In genomic region chr2:60316381-60317028, GRCh38 we compare ENCODE assay signal across 1 cellular context.
TF ChIP-seq lines count a peak whose summit lies in the region.

No MANE protein-coding gene starts in this region.

TF ChIP-seq in HepG2, 621 proteins besides CTCF, POLR2A, EP300 and RAD21 (continued from another document):
- TF ChIP-seq PRDM4 (CRISPR knock-in tag; IDR thresholded peaks at IDR 0.05; ENCODE audit: borderline replicate concordance) (no peak), ATAD3A (CRISPR knock-in tag; IDR thresholded peaks at IDR 0.05) (no peak), ZNF276 (CRISPR knock-in tag; IDR thresholded peaks at IDR 0.05; ENCODE audit: low read depth) (no peak), ZNF589 (CRISPR knock-in tag; conservative IDR thresholded peaks at IDR 0.05) (no peak), PRDM10 (CRISPR knock-in tag; IDR thresholded peaks at IDR 0.05; ENCODE audit: low read depth) (no peak), ZBTB7A (CRISPR knock-in tag; IDR thresholded peaks at IDR 0.05) (peak; percentile 65; the same call in 1 of the 2 replicates), ZHX1 (CRISPR knock-in tag; IDR thresholded peaks at IDR 0.05; ENCODE audit: low read depth) (no peak), RORA (CRISPR knock-in tag; IDR thresholded peaks at IDR 0.05) (no peak), ZNF335 (CRISPR knock-in tag; IDR thresholded peaks at IDR 0.05) (no peak)
